Comparison of ENCODE assay signal across 8 cellular contexts in the genomic region with DNA sequence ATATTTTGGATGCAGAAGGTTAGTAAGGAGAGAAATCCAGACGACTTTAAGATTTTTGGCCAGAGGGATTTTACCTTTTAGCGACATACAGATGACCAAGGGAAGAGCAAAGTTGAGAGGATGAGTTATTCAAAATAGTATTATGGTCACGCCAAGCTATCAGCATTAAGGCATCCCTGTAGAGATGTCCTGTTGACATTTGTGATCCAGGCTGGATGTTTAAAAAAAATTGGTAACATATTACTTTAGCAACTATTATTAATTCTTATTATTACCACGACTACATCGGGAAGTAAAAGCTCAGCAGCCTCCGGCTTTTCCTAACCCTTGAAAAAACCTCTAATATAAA. TPM values are rescaled to one million over a fixed set of nuclear protein-coding genes. Genes with fewer than 3 reads are reported as not detected.
DNase-seq lines count a peak whose midpoint lies in the region; ATAC-seq and TF ChIP-seq lines count a peak whose summit lies in the region.

No MANE protein-coding gene starts in this region.

- TF ChIP-seq CTCF in AG10803 (conservative IDR thresholded peaks at IDR 0.05; ENCODE audit: low read length) (no peak), brain microvascular endothelial cell (IDR thresholded peaks at IDR 0.05; ENCODE audit: low read depth, low read length, missing control alignments) (no peak)

- no peaks in the 10 kb centered on the region for H3K9me3 ChIP-seq in aorta (ENCODE audit: control insufficient read depth, low read length)

- peaks cover 0 to 3% of the 10 kb centered on the region in 2 donors for H3K27me3 Mint-ChIP-seq in natural killer cell treated with Interleukin-12 subunit alpha and Interleukin-12 subunit beta and Interleukin-15 and Interleukin-18, amount 100 ng/mL, for 72 hours

- H3K4me1 ChIP-seq in aorta (ENCODE audit: control insufficient read depth in 1 of 2, insufficient read depth in 2 of 2, low read length in 2 of 2): no peaks in the 10 kb centered on the region

- 0 to 2% methylated on average over 6 of the region's 6 CpGs for WGBS in aorta, 2 donors

- ATAC-seq in GM19395 (IDR thresholded peaks at IDR 0.05; ENCODE audit: unreplicated experiment) (peak; percentile 32), HG03442 (IDR thresholded peaks at IDR 0.05; ENCODE audit: unreplicated experiment) (peak; percentile 12), aorta (ENCODE audit: low FRiP score) (no peak)
- ATAC-seq in natural killer cell treated with Interleukin-12 subunit alpha and Interleukin-12 subunit beta and Interleukin-15 and Interleukin-18, amount 100 ng/mL, for 72 hours: no peak

- in situ Hi-C loops in brain microvascular endothelial cell (cut with HindIII; ENCODE audit: low pct_ligation_motif_present, low sequenced_read_pairs): no loop called here

- H3K27me3 ChIP-seq in brain microvascular endothelial cell (replicated peaks) (no peaks in the 10 kb centered on the region), aorta (ENCODE audit: control insufficient read depth in 1 of 2, insufficient read depth in 2 of 2, low read length in 1 of 2) (no peaks in the 10 kb centered on the region)

- peaks cover 17% of the 10 kb centered on the region for H3K36me3 Mint-ChIP-seq in natural killer cell treated with Interleukin-12 subunit alpha and Interleukin-12 subunit beta and Interleukin-15 and Interleukin-18, amount 100 ng/mL, for 72 hours

- DNase-seq in AG10803 (ENCODE audit: low read depth) (no peak), brain microvascular endothelial cell (no peak), HUDEP-2 (lab: John Stamatoyannopoulos, UW; ENCODE audit: unreplicated experiment in 76 of 76) (no peak), aorta (no peak), 8988T (no peak)
- DNase-seq in natural killer cell treated with Interleukin-12 subunit alpha and Interleukin-12 subunit beta and Interleukin-15 and Interleukin-18, amount 100 ng/mL, for 72 hours (ENCODE audit: low spot score): no peak

- no peaks in the 10 kb centered on the region for H3K9me3 Mint-ChIP-seq in natural killer cell treated with Interleukin-12 subunit alpha and Interleukin-12 subunit beta and Interleukin-15 and Interleukin-18, amount 100 ng/mL, for 72 hours

- H3K27ac Mint-ChIP-seq in natural killer cell treated with Interleukin-12 subunit alpha and Interleukin-12 subunit beta and Interleukin-15 and Interleukin-18, amount 100 ng/mL, for 72 hours: peak overlapping the region; percentile 90 to 99

- H3K27ac ChIP-seq in brain microvascular endothelial cell (peak overlapping the region; percentile 98), aorta (ENCODE audit: low read depth in 1 of 2, low read length in 2 of 2) (no peak overlapping the region)

- peaks cover 26 to 34% of the 10 kb centered on the region in 2 donors for H3K4me1 Mint-ChIP-seq in natural killer cell treated with Interleukin-12 subunit alpha and Interleukin-12 subunit beta and Interleukin-15 and Interleukin-18, amount 100 ng/mL, for 72 hours (ENCODE audit: low read depth in 2 of 2)

- peak overlapping the region; percentile 94 for H3K4me3 Mint-ChIP-seq in natural killer cell treated with Interleukin-12 subunit alpha and Interleukin-12 subunit beta and Interleukin-15 and Interleukin-18, amount 100 ng/mL, for 72 hours

- peak overlapping the region; percentile 41 for H3K4me3 ChIP-seq in AG10803 (ENCODE audit: low read length)
- H3K4me3 ChIP-seq in brain microvascular endothelial cell (ENCODE audit: low read depth, low read length): peak overlapping the region; percentile 91
- peak overlapping the region in 1 of 2 donors; percentile 27 for H3K4me3 ChIP-seq in aorta (ENCODE audit: low read length in 2 of 2)

- intact Hi-C loops in aorta (cut with DNase I): loop anchor here in 1 of 2 donors (2.0 kb wide), 1 partner anchor 29 kb away; a partner anchor contains a TSS

- H3K36me3 ChIP-seq in brain microvascular endothelial cell (replicated peaks) (peaks cover 6% of the 10 kb centered on the region), aorta (ENCODE audit: control insufficient read depth in 1 of 2, insufficient read depth in 2 of 2, low read length in 1 of 2) (no peaks in the 10 kb centered on the region)

RNA-seq across cellular contexts. Expression of a gene that starts 0.6 kb away (rescaled TPM):
- 10 to 100 TPM; 62.8 to 81.9 TPM for total RNA-seq in natural killer cell treated with Interleukin-12 subunit alpha and Interleukin-12 subunit beta and Interleukin-15 and Interleukin-18, amount 100 ng/mL, for 72 hours
- total RNA-seq in aorta: 10 to 100 TPM; 63.5 to 67.2 TPM
- polyA plus RNA-seq in aorta: 100 to 1,000 TPM in 1 of 2 donors, 10 to 100 TPM in 1; 96.8 to 110 TPM

RNA-seq across cellular contexts. Expression of a gene that starts 29.5 kb away (rescaled TPM):
- total RNA-seq in natural killer cell treated with Interleukin-12 subunit alpha and Interleukin-12 subunit beta and Interleukin-15 and Interleukin-18, amount 100 ng/mL, for 72 hours: 100 to 1,000 TPM; 712 to 767 TPM
- 1,000 to 10,000 TPM in 1 of 2 donors, 100 to 1,000 TPM in 1; 967 to 1,116 TPM for total RNA-seq in aorta
- over 10,000 TPM in 1 of 2 donors, 1,000 to 10,000 TPM in 1; 4,600 to 10,627 TPM for polyA plus RNA-seq in aorta

Comparison
In these comparisons a context has a peak if more than half of its experiments do, and no peak if none do; other contexts are left out.
1. ATAC-seq: peak in GM19395 (single experiment) and HG03442 (single experiment); none in natural killer cell treated with Interleukin-12 subunit alpha and Interleukin-12 subunit beta and Interleukin-15 and Interleukin-18, amount 100 ng/mL, for 72 hours (0 of 2) and aorta (single experiment).